ENCODE assay signal across 7 cellular contexts in genomic region chr6:11536795-11537194, GRCh38. TPM values are rescaled to one million over a fixed set of nuclear protein-coding genes. Genes with fewer than 3 reads are reported as not detected.
DNase-seq lines count a peak whose midpoint lies in the region; ATAC-seq, FAIRE-seq and TF ChIP-seq lines count a peak whose summit lies in the region.

No MANE protein-coding gene starts in this region.

- H3K18ac ChIP-seq in mesenchymal stem cell (ENCODE audit: low read depth in 1 of 2, low read length in 2 of 2), result peak overlapping the region in 1 of 2 experiments; percentile 24

- no peaks in the 10 kb centered on the region for H3K79me1 ChIP-seq in mesenchymal stem cell (replicated peaks; ENCODE audit: low read length, poor library complexity, severe bottlenecking)

- H3K27ac ChIP-seq in MM.1S (ENCODE audit: low read length) (peak overlapping the region; percentile 49; the same call in 1 of the 2 replicates), mesenchymal stem cell (ENCODE audit: low read length, poor library complexity, severe bottlenecking) (no peak overlapping the region), upper lobe of left lung (peak overlapping the region; percentile 88 to 99 (median 91))

- no peaks in the 10 kb centered on the region for H3K79me2 ChIP-seq in MM.1S (ENCODE audit: low read length)

- FAIRE-seq in frontal cortex (lab: Jason Lieb, UNC) (no peak), H54 (lab: Jason Lieb, UNC) (no peak)

- no peak overlapping the region for H3K27ac Mint-ChIP-seq in MCF 10A (ENCODE audit: low read depth, unreplicated experiment)

- H2AFZ ChIP-seq in MM.1S (ENCODE audit: low read length), result peak overlapping the region; percentile 88
- peak overlapping the region; percentile 89 for H2AFZ ChIP-seq in mesenchymal stem cell (ENCODE audit: low read depth, low read length)

- H3K9me3 Mint-ChIP-seq in MCF 10A (ENCODE audit: unreplicated experiment), result no peaks in the 10 kb centered on the region

- no peak for TF ChIP-seq EP300 in upper lobe of left lung (IDR thresholded peaks at IDR 0.05)

- TF ChIP-seq CTCF in MM.1S (IDR thresholded peaks at IDR 0.05; ENCODE audit: low read length) (no peak), MCF 10A (IDR thresholded peaks at IDR 0.05; ENCODE audit: unreplicated experiment) (no peak), upper lobe of left lung (IDR thresholded peaks at IDR 0.05) (no peak)

- DNase-seq in G401 (ENCODE audit: low spot score) (peak; percentile 70), MM.1S (peak; percentile 10), MCF 10A (ENCODE audit: unreplicated experiment) (no peak), mesenchymal stem cell (peak; percentile 22), upper lobe of left lung (no peak), frontal cortex (ENCODE audit: low spot score in 2 of 2) (no peak), H54 (ENCODE audit: insufficient read length, low spot score) (no peak)

- H4K91ac ChIP-seq in mesenchymal stem cell (ENCODE audit: low read length), result no peak overlapping the region

- CTCF ChIA-PET in MCF 10A (lab: Yijun Ruan, JAX), result no interaction called here

- peak overlapping the region in 1 of 2 experiments; percentile 51 for H3K4ac ChIP-seq in mesenchymal stem cell (ENCODE audit: low read depth in 1 of 2, low read length in 2 of 2)

- in situ Hi-C loops in G401 (cut with HindIII; ENCODE audit: low sequenced_read_pairs), result no loop called here

- H3K9me3 ChIP-seq in MM.1S (replicated peaks; ENCODE audit: insufficient read depth, low read length) (no peaks in the 10 kb centered on the region), mesenchymal stem cell (ENCODE audit: control insufficient read depth, low read length) (no peaks in the 10 kb centered on the region), upper lobe of left lung (no peaks in the 10 kb centered on the region)

- H3K4me3 ChIP-seq in MM.1S (ENCODE audit: low read length) (peak overlapping the region; percentile 88), mesenchymal stem cell (ENCODE audit: insufficient read depth in 1 of 2, low read depth in 1 of 2, low read length in 2 of 2) (peak overlapping the region in 1 of 2 experiments; percentile 81), upper lobe of left lung (peak overlapping the region; percentile 91 to 99 (median 96))

- no peak overlapping the region for H4K8ac ChIP-seq in mesenchymal stem cell (ENCODE audit: low read length)

- 0% methylated on average over 5 of the region's 12 CpGs for WGBS in mesenchymal stem cell
- 1 to 4% methylated on average over 12 of the region's 12 CpGs for WGBS in upper lobe of left lung, 2 donors

- BruUV-seq in MCF 10A (replicated peaks; lab: Mats Ljungman, UMichigan), result no TSS peak

- H3K23ac ChIP-seq in mesenchymal stem cell (ENCODE audit: low read length in 2 of 2), result no peak overlapping the region

- no peaks in the 10 kb centered on the region for H3K36me3 Mint-ChIP-seq in MCF 10A (ENCODE audit: insufficient read depth, unreplicated experiment)

- H2AK5ac ChIP-seq in mesenchymal stem cell (ENCODE audit: low read length, severe bottlenecking), result no peak overlapping the region

- 0 out of 2 replicates have a peak, but pooled peaks cover 3% of the 10 kb centered on the region for H4K20me1 ChIP-seq in MM.1S (ENCODE audit: insufficient read depth, low read length)

- no peak overlapping the region for H3K14ac ChIP-seq in mesenchymal stem cell (ENCODE audit: low read length in 2 of 2)

- no peak overlapping the region for H2BK120ac ChIP-seq in mesenchymal stem cell (ENCODE audit: low read depth, low read length)

- H3K4me1 Mint-ChIP-seq in MCF 10A (ENCODE audit: insufficient read depth, unreplicated experiment), result no peaks in the 10 kb centered on the region

- peak overlapping the region; percentile 76 for H3K4me3 Mint-ChIP-seq in MCF 10A (ENCODE audit: unreplicated experiment)

- TF ChIP-seq POLR2A in upper lobe of left lung (IDR thresholded peaks at IDR 0.05) (no peak), H54 (IDR thresholded peaks at IDR 0.05; ENCODE audit: low read depth, low read length) (no peak)

- H2BK5ac ChIP-seq in mesenchymal stem cell (ENCODE audit: low read depth, low read length, poor library complexity, severe bottlenecking), result no peak overlapping the region

- H2BK12ac ChIP-seq in mesenchymal stem cell (ENCODE audit: low read length in 2 of 2), result no peak overlapping the region

- H3K27me3 Mint-ChIP-seq in MCF 10A (ENCODE audit: insufficient read depth, unreplicated experiment), result peaks cover 19% of the 10 kb centered on the region

- peak overlapping the region; percentile 87 for H3K4me2 ChIP-seq in MM.1S (ENCODE audit: low read depth, low read length)
- H3K4me2 ChIP-seq in mesenchymal stem cell (ENCODE audit: low read length, poor library complexity, severe bottlenecking), result peak overlapping the region; percentile 63

- H3K9ac ChIP-seq in MM.1S (ENCODE audit: low read length) (peak overlapping the region; percentile 47; the same call in 1 of the 2 replicates), mesenchymal stem cell (ENCODE audit: low read length) (peak overlapping the region; percentile 80)

- intact Hi-C loops in MCF 10A (cut with micrococcal nuclease), result no loop called here

- no peaks in the 10 kb centered on the region for H3K9me2 ChIP-seq in MM.1S (replicated peaks; ENCODE audit: insufficient read depth, low read length)

- H2BK15ac ChIP-seq in mesenchymal stem cell (ENCODE audit: low read depth, poor library complexity, severe bottlenecking), result no peak overlapping the region

- POLR2A ChIA-PET in MCF 10A (lab: Yijun Ruan, JAX), result no interaction called here

- no peaks in the 10 kb centered on the region for H3K36me3 ChIP-seq in MM.1S (replicated peaks; ENCODE audit: insufficient read depth, low read length)
- no peaks in the 10 kb centered on the region for H3K36me3 ChIP-seq in mesenchymal stem cell (ENCODE audit: control insufficient read depth in 1 of 2, insufficient read depth in 2 of 2, low read depth in 1 of 2, low read length in 2 of 2)
- H3K36me3 ChIP-seq in upper lobe of left lung, result no peaks in the 10 kb centered on the region

- ATAC-seq in upper lobe of left lung (ENCODE audit: low FRiP score in 2 of 2), result no peak

- peaks cover 19% of the 10 kb centered on the region for H3F3A ChIP-seq in MM.1S (ENCODE audit: insufficient read depth, low read length)

- H3K4me1 ChIP-seq in MM.1S (ENCODE audit: low read length), result 0 out of 2 replicates have a peak, but pooled peaks cover 4% of the 10 kb centered on the region
- H3K4me1 ChIP-seq in mesenchymal stem cell (ENCODE audit: control insufficient read depth, insufficient read depth, low read depth, low read length), result peaks cover 2% of the 10 kb centered on the region
- H3K4me1 ChIP-seq in upper lobe of left lung, result peaks cover 6 to 18% (median 11%) of the 10 kb centered on the region in 4 donors

- peaks cover 4% of the 10 kb centered on the region; the same call in 1 of the 2 replicates for H3K27me3 ChIP-seq in MM.1S (replicated peaks; ENCODE audit: insufficient read depth, low read length)
- H3K27me3 ChIP-seq in mesenchymal stem cell (ENCODE audit: control insufficient read depth in 1 of 2, insufficient read depth in 1 of 2, low read length in 2 of 2), result no peaks in the 10 kb centered on the region
- H3K27me3 ChIP-seq in upper lobe of left lung, result no peaks in the 10 kb centered on the region

RNA-seq across cellular contexts. Expression of gene TMEM170B, which starts 0.8 kb away (rescaled TPM):
- total RNA-seq in G401 (2014; rRNA removed; shearing (Covaris generic)), result 4.9 and 6.3 TPM in 2 replicates
- total RNA-seq in MCF 10A (2022) (0.70 and 1.1 TPM in 2 replicates), upper lobe of left lung (10 to 100 TPM in 1 of 6 donors, 1 to 10 TPM in 5; 3.0 to 12.9 (median 6.0) TPM), frontal cortex (51.8 TPM)
- 1.2 TPM for polyA plus RNA-seq in mesenchymal stem cell (2013, experiment 1 of 2)
- polyA plus RNA-seq in mesenchymal stem cell (2013, experiment 2 of 2), result 1.3 TPM

Comparison
In these comparisons a context has a peak if more than half of its experiments do, and no peak if none do; other contexts are left out.
1. DNase-seq: peak in G401 (single experiment), MM.1S (single experiment) and mesenchymal stem cell (single experiment); none in MCF 10A (single experiment), upper lobe of left lung (0 of 2), frontal cortex (0 of 2) and H54 (single experiment).